ENCODE assay signal across 8 cellular contexts in genomic region chr3:129245641-129246306, GRCh38. TPM values are rescaled to one million over a fixed set of nuclear protein-coding genes. Genes with fewer than 3 reads are reported as not detected.
A peak's percentile ranks its signal among the peaks of the same experiment; 100 is the strongest.
DNase-seq lines count a peak whose midpoint lies in the region; ATAC-seq and TF ChIP-seq lines count a peak whose summit lies in the region.
"Not testable (repeated sequence)": the region's sequence is repeated elsewhere in the genome, so short reads cannot be mapped to it uniquely, and the experiment has no call there.

No MANE protein-coding gene starts in this region.

- peak overlapping the region; percentile 51 for H3K27ac ChIP-seq in mammary epithelial cell (ENCODE audit: insufficient read depth, low read depth, low read length)
- H3K27ac ChIP-seq in skin epidermis, result peak overlapping the region in 15 of 21 experiments; percentile 12 to 74 (median 57)

- not testable (repeated sequence) for H3K4me3 ChIP-seq in mammary epithelial cell (replicated peaks in 1 of 3; ENCODE audit: insufficient read depth in 1 of 3, low read depth in 2 of 3, low read length in 3 of 3); skin epidermis

- not testable (repeated sequence) for BruUV-seq in mammary epithelial cell (replicated peaks; lab: Mats Ljungman, UMichigan)

- CTCF ChIA-PET in mammary epithelial cell (lab: Charles Lee; ENCODE audit: low non-redundant PET), result interaction anchor here (0.6 to 1.7 kb wide), 6 partner anchors 50 to 276 kb away, joined by 3 to 7 read pairs (median 4); partner anchors contain the start of gene ISY1

- DNase-seq in ACHN (peak; percentile 89), NCI-H524 (lab: John Stamatoyannopoulos, UW) (peak; percentile 87 to 91), mammary epithelial cell (peak; percentile 77), inferior parietal cortex (ENCODE audit: extremely low spot score) (peak; percentile 91)
- peak; percentile 48 for DNase-seq in activated CD4-positive, CD25-positive, alpha-beta regulatory T cell treated with anti-CD3 and anti-CD28 coated beads, Interleukin-2, amount 50 U/mL, for 16 hours (ENCODE audit: low read depth, low spot score)

- peak; percentile 88 to 95 for TF ChIP-seq CTCF in mammary epithelial cell (conservative IDR thresholded peaks at IDR 0.05 in 1 of 2, IDR thresholded peaks at IDR 0.05 in 1 of 2; ENCODE audit: extremely low read depth in 1 of 2, insufficient read depth in 1 of 2, low read depth in 1 of 2, low read length in 2 of 2)

- peak overlapping the region; percentile 35 for H2AFZ ChIP-seq in mammary epithelial cell (ENCODE audit: low read depth, low read length)

- peaks cover 28% of the 10 kb centered on the region for H3K4me1 ChIP-seq in mammary epithelial cell (ENCODE audit: insufficient read depth, low read length)

- ATAC-seq in GM18867 (IDR thresholded peaks at IDR 0.05; ENCODE audit: unreplicated experiment) (peak; percentile 60), HG03469 (IDR thresholded peaks at IDR 0.05; ENCODE audit: unreplicated experiment) (peak; percentile 57)

- H3K9ac ChIP-seq in mammary epithelial cell (ENCODE audit: insufficient read depth, low read length), result not testable (repeated sequence)

- 22% methylated on average over 10 of the region's 11 CpGs for WGBS in mammary epithelial cell (ENCODE audit: low coverage, missing lambda C conversion rate)

- H4K20me1 ChIP-seq in mammary epithelial cell (ENCODE audit: insufficient read depth, low read length), result not testable (repeated sequence)

- H3K27me3 ChIP-seq in mammary epithelial cell (ENCODE audit: insufficient read depth, low read length), result not testable (repeated sequence)

- H3K79me2 ChIP-seq in mammary epithelial cell (ENCODE audit: insufficient read depth, low read length), result peaks cover 29% of the 10 kb centered on the region

- in situ Hi-C loops in ACHN (cut with HindIII; ENCODE audit: low pct_ligation_motif_present, low pct_unique_long_range_greater_than_20kb, low sequenced_read_pairs); mammary epithelial cell (cut with MboI; ENCODE audit: low sequenced_read_pairs in 2 of 2): not testable (repeated sequence)

- dilution Hi-C loops in mammary epithelial cell (cut with HindIII; ENCODE audit: low sequenced_read_pairs), result not testable (repeated sequence)

- H3K36me3 ChIP-seq in mammary epithelial cell (ENCODE audit: insufficient read depth, low read length), result not testable (repeated sequence)

- not testable (repeated sequence) for H3K9me3 ChIP-seq in mammary epithelial cell (replicated peaks; ENCODE audit: insufficient read depth, low read length)

- intact Hi-C loops in mammary epithelial cell (cut with micrococcal nuclease), result loop anchor here (1.0 to 2.0 kb wide), 7 partner anchors 19 to 275 kb away; partner anchors contain the start of genes CNBP and ISY1

- peak overlapping the region; percentile 57 for H3K4me2 ChIP-seq in mammary epithelial cell (ENCODE audit: insufficient read depth, low read depth, low read length)

RNA-seq across cellular contexts. Expression of gene COPG1, which starts 3.6 kb away (rescaled TPM):
- total RNA-seq in mammary epithelial cell, result 100 to 1,000 TPM; 173 to 176 TPM
- polyA plus RNA-seq in mammary epithelial cell, result 98.1 TPM
- 175 TPM for polyA minus RNA-seq in mammary epithelial cell

RNA-seq across cellular contexts. Expression of gene HMCES, which starts 32.9 kb away (rescaled TPM):
- total RNA-seq in mammary epithelial cell, result 10 to 100 TPM; 36.2 to 77.8 TPM
- 57.1 TPM for polyA plus RNA-seq in mammary epithelial cell
- 67.3 TPM for polyA minus RNA-seq in mammary epithelial cell
